ENCODE assay signal across 1 cellular context in the genomic region with DNA sequence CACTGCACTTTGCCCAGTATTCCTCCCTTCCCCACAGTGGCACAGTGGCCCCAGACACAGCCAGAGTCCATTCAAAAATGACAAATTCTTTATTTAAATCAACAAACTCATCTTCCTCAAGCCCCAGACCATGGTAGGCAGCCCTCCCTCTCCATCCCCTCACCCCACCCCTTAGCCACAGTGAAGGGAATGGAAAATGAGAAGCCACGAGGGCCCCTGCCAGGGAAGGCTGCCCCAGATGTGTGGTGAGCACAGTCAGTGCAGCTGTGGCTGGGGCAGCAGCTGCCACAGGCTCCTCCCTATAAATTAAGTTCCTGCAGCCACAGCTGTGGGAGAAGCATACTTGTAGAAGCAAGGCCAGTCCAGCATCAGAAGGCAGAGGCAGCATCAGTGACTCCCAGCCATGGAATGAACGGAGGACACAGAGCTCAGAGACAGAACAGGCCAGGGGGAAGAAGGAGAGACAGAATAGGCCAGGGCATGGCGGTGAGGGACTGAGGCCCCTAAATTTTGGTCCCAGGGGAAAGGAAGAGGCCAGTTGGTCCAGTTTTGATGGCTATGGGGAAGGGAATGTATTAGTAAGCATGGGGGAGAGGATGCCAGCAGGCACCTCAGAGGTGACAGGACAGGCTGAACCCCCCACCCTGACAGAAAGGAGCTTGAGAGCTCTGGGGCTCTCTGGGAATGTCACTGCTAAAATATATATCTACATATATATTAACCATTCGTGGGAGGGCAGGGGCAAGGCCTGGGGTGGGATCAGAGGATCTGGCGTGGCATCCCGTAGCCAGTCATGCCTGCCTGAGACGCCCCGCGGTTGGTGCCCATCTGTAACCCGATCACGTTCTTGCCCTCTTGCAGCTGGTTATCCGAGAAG.
TF ChIP-seq lines count a peak whose summit lies in the region.

No MANE protein-coding gene starts in this region.

TF ChIP-seq in endothelial cell of umbilical vein, 7 proteins besides CTCF, POLR2A, EP300 and RAD21:
- TF ChIP-seq, protein P1, sequence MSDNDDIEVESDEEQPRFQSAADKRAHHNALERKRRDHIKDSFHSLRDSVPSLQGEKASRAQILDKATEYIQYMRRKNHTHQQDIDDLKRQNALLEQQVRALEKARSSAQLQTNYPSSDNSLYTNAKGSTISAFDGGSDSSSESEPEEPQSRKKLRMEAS (IDR thresholded peaks at IDR 0.05; ENCODE audit: insufficient read depth, insufficient read length): no peak
- TF ChIP-seq GATA2 (IDR thresholded peaks at IDR 0.05; ENCODE audit: insufficient read depth, insufficient read length, low read depth, low read length): no peak
- TF ChIP-seq EZH2 (IDR thresholded peaks at IDR 0.05; ENCODE audit: borderline replicate concordance, low read depth, low read length, severe bottlenecking): no peak
- no peak for TF ChIP-seq JUN (IDR thresholded peaks at IDR 0.05; ENCODE audit: borderline replicate concordance, insufficient read depth, insufficient read length, low read depth)
- TF ChIP-seq MYC (IDR thresholded peaks at IDR 0.05; ENCODE audit: low read depth, low read length): no peak
- TF ChIP-seq FOS (IDR thresholded peaks at IDR 0.05; ENCODE audit: borderline replicate concordance, insufficient read depth, low read length): no peak
- no peak for TF ChIP-seq POLR2AphosphoS5 (IDR thresholded peaks at IDR 0.05; ENCODE audit: insufficient read depth, low read depth, low read length)
